10 cellular contexts compared by ENCODE assay signal in genomic region chr19:23002690-23003422, GRCh38. TPM values are rescaled to one million over a fixed set of nuclear protein-coding genes. Genes with fewer than 3 reads are reported as not detected.
DNase-seq lines count a peak whose midpoint lies in the region; ATAC-seq and TF ChIP-seq lines count a peak whose summit lies in the region.
"Had no signal": no experiment of that assay in that cellular context is flagged by ENCODE, and none has a peak within 500 bp of the region (broad histone marks: within the 10 kb centered on the region; RNA-seq: fewer than 3 reads in every experiment).

ZNF728 (minus strand) TSS chr19:23003176; CDS start chr19:23003030, 146 bp downstream.

- no peaks in the 10 kb centered on the region for H3K4me1 Mint-ChIP-seq in activated CD8-positive, alpha-beta T cell treated with anti-CD3 and anti-CD28 coated beads for 36 hours (ENCODE audit: low read depth)
- H3K4me1 Mint-ChIP-seq in activated CD8-positive, alpha-beta T cell treated with anti-CD3 and anti-CD28 coated beads, Interleukin-2, amount 10 ng/mL, durations not matched to agents 7 days and 5 days (ENCODE audit: low read depth) = no peaks in the 10 kb centered on the region
- H3K4me1 Mint-ChIP-seq: activated CD4-positive, alpha-beta T cell treated with anti-CD3 and anti-CD28 coated beads, Interleukin-2, amount 10 ng/mL, durations not matched to agents 24 days and 14 days; neural progenitor cell had no signal

- H3K27ac ChIP-seq in urinary bladder (ENCODE audit: low read depth) = no peak within 1 kb of the TSS
- H3K27ac ChIP-seq: neural progenitor cell had no signal

- H3K4me3 ChIP-seq in urinary bladder (ENCODE audit: low read depth, low read length) = peak within 1 kb of the TSS; percentile 23
- H3K4me3 ChIP-seq: neural progenitor cell had no signal

- TF ChIP-seq CTCF in activated CD8-positive, alpha-beta T cell treated with anti-CD3 and anti-CD28 coated beads for 36 hours (IDR thresholded peaks at IDR 0.05) = no peak
- no peak for TF ChIP-seq CTCF in omental fat pad (IDR thresholded peaks at IDR 0.05)

- H3K36me3 Mint-ChIP-seq in activated CD8-positive, alpha-beta T cell treated with anti-CD3 and anti-CD28 coated beads for 36 hours (ENCODE audit: low read depth) = peaks cover 7% of the 10 kb centered on the region
- H3K36me3 Mint-ChIP-seq in activated CD8-positive, alpha-beta T cell treated with anti-CD3 and anti-CD28 coated beads, Interleukin-2, amount 10 ng/mL, durations not matched to agents 7 days and 5 days (ENCODE audit: low read depth) = no peaks in the 10 kb centered on the region
- H3K36me3 Mint-ChIP-seq: neural progenitor cell had no signal

- H3K4me1 ChIP-seq in urinary bladder (ENCODE audit: insufficient read depth) = no peaks in the 10 kb centered on the region
- H3K4me1 ChIP-seq: neural progenitor cell had no signal

- peaks cover 24% of the 10 kb centered on the region for H3K9me3 Mint-ChIP-seq in activated CD8-positive, alpha-beta T cell treated with anti-CD3 and anti-CD28 coated beads for 36 hours
- peaks cover 33% of the 10 kb centered on the region for H3K9me3 Mint-ChIP-seq in activated CD8-positive, alpha-beta T cell treated with anti-CD3 and anti-CD28 coated beads, Interleukin-2, amount 10 ng/mL, durations not matched to agents 7 days and 5 days (ENCODE audit: insufficient read depth)

- no peak within 1 kb of the TSS for H3K4me3 Mint-ChIP-seq in activated CD8-positive, alpha-beta T cell treated with anti-CD3 and anti-CD28 coated beads for 36 hours
- H3K4me3 Mint-ChIP-seq in activated CD8-positive, alpha-beta T cell treated with anti-CD3 and anti-CD28 coated beads, Interleukin-2, amount 10 ng/mL, durations not matched to agents 7 days and 5 days = no peak within 1 kb of the TSS
- H3K4me3 Mint-ChIP-seq: activated CD4-positive, alpha-beta T cell treated with anti-CD3 and anti-CD28 coated beads, Interleukin-2, amount 10 ng/mL, durations not matched to agents 24 days and 14 days; neural progenitor cell had no signal

- no peaks in the 10 kb centered on the region for H3K27me3 Mint-ChIP-seq in activated CD8-positive, alpha-beta T cell treated with anti-CD3 and anti-CD28 coated beads for 36 hours
- no peaks in the 10 kb centered on the region for H3K27me3 Mint-ChIP-seq in activated CD8-positive, alpha-beta T cell treated with anti-CD3 and anti-CD28 coated beads, Interleukin-2, amount 10 ng/mL, durations not matched to agents 7 days and 5 days (ENCODE audit: low read depth)
- H3K27me3 Mint-ChIP-seq: activated CD4-positive, alpha-beta T cell treated with anti-CD3 and anti-CD28 coated beads, Interleukin-2, amount 10 ng/mL, durations not matched to agents 24 days and 14 days had no signal

- H3K36me3 ChIP-seq in urinary bladder (ENCODE audit: insufficient read depth) = no peaks in the 10 kb centered on the region

- POLR2A ChIA-PET in activated CD8-positive, alpha-beta T cell treated with anti-CD3 and anti-CD28 coated beads for 36 hours (lab: Charles Lee) = no interaction called here
- POLR2A ChIA-PET in activated CD8-positive, alpha-beta T cell treated with anti-CD3 and anti-CD28 coated beads, Interleukin-2, amount 10 ng/mL, durations not matched to agents 7 days and 5 days (lab: Charles Lee) = no interaction called here

- DNase-seq in activated CD8-positive, alpha-beta T cell treated with anti-CD3 and anti-CD28 coated beads for 36 hours = peak; percentile 4
- DNase-seq in activated CD8-positive, alpha-beta T cell treated with anti-CD3 and anti-CD28 coated beads, Interleukin-2, amount 10 ng/mL, durations not matched to agents 7 days and 5 days = no peak
- DNase-seq in cardiac septum (ENCODE audit: low spot score) (peak; percentile 91), omental fat pad (ENCODE audit: low spot score) (peak; percentile 50), NCI-H1092 (lab: John Stamatoyannopoulos, UW) (no peak), NCI-H226 (no peak)
- DNase-seq: activated CD4-positive, alpha-beta T cell treated with anti-CD3 and anti-CD28 coated beads, Interleukin-2, amount 10 ng/mL, durations not matched to agents 24 days and 14 days had no signal

- H3K27ac Mint-ChIP-seq in activated CD8-positive, alpha-beta T cell treated with anti-CD3 and anti-CD28 coated beads for 36 hours = no peak within 1 kb of the TSS
- H3K27ac Mint-ChIP-seq in activated CD8-positive, alpha-beta T cell treated with anti-CD3 and anti-CD28 coated beads, Interleukin-2, amount 10 ng/mL, durations not matched to agents 7 days and 5 days = no peak within 1 kb of the TSS
- H3K27ac Mint-ChIP-seq: activated CD4-positive, alpha-beta T cell treated with anti-CD3 and anti-CD28 coated beads, Interleukin-2, amount 10 ng/mL, durations not matched to agents 24 days and 14 days; neural progenitor cell had no signal

- 8% methylated on average over 46 of the region's 46 CpGs for WGBS in urinary bladder

- intact Hi-C loops in activated CD8-positive, alpha-beta T cell treated with anti-CD3 and anti-CD28 coated beads for 36 hours (cut with micrococcal nuclease) = no loop called here
- intact Hi-C loops in cardiac septum (cut with DNase I) = no loop called here

- no peak for ATAC-seq in activated CD8-positive, alpha-beta T cell treated with anti-CD3 and anti-CD28 coated beads for 36 hours
- ATAC-seq in activated CD8-positive, alpha-beta T cell treated with anti-CD3 and anti-CD28 coated beads, Interleukin-2, amount 10 ng/mL, durations not matched to agents 7 days and 5 days = no peak
- peak; percentile 81 for ATAC-seq in omental fat pad (ENCODE audit: low FRiP score)
- no peak for ATAC-seq in HG03565 (IDR thresholded peaks at IDR 0.05; ENCODE audit: unreplicated experiment)

- CTCF ChIA-PET in activated CD8-positive, alpha-beta T cell treated with anti-CD3 and anti-CD28 coated beads for 36 hours (lab: Charles Lee) = no interaction called here
- CTCF ChIA-PET in activated CD8-positive, alpha-beta T cell treated with anti-CD3 and anti-CD28 coated beads, Interleukin-2, amount 10 ng/mL, durations not matched to agents 7 days and 5 days (lab: Charles Lee) = no interaction called here

RNA-seq across cellular contexts. Expression of gene ZNF728, which starts in this region (rescaled TPM):
- total RNA-seq in activated CD8-positive, alpha-beta T cell treated with anti-CD3 and anti-CD28 coated beads for 36 hours = not detected
- total RNA-seq in activated CD8-positive, alpha-beta T cell treated with anti-CD3 and anti-CD28 coated beads, Interleukin-2, amount 10 ng/mL, durations not matched to agents 7 days and 5 days = not detected
- total RNA-seq in cardiac septum = 5.7 TPM
- total RNA-seq in omental fat pad = 1 to 10 TPM; 1.4 to 4.3 (median 2.4) TPM
- total RNA-seq in urinary bladder = 0.16 TPM
- 0.62 TPM for polyA plus RNA-seq in urinary bladder
- total RNA-seq: activated CD4-positive, alpha-beta T cell treated with anti-CD3 and anti-CD28 coated beads, Interleukin-2, amount 10 ng/mL, durations not matched to agents 24 days and 14 days had no signal

Comparison
In these comparisons a context has a peak if more than half of its experiments do, and no peak if none do; other contexts are left out.
1. Peak in DNase-seq in activated CD8-positive, alpha-beta T cell treated with anti-CD3 and anti-CD28 coated beads for 36 hours; RNA of the gene not detected or under 1 TPM.
2. DNase-seq: peak in cardiac septum (single experiment) and omental fat pad (single experiment); none in activated CD8-positive, alpha-beta T cell treated with anti-CD3 and anti-CD28 coated beads, Interleukin-2, amount 10 ng/mL, durations not matched to agents 7 days and 5 days (single experiment), NCI-H1092 (single experiment) and NCI-H226 (single experiment).